ENCODE assay signal across 23 cellular contexts in genomic region chr5:107618233-107618632, GRCh38. TPM values are rescaled to one million over a fixed set of nuclear protein-coding genes. Genes with fewer than 3 reads are reported as not detected.
A peak's percentile ranks its signal among the peaks of the same experiment; 100 is the strongest.
DNase-seq lines count a peak whose midpoint lies in the region; ATAC-seq, FAIRE-seq and TF ChIP-seq lines count a peak whose summit lies in the region.
"Had no signal": no experiment of that assay in that cellular context is flagged by ENCODE, and none has a peak within 500 bp of the region (broad histone marks: within the 10 kb centered on the region; RNA-seq: fewer than 3 reads in every experiment).

No MANE protein-coding gene starts in this region.

- no peak overlapping the region for H3K27ac ChIP-seq in right cardiac atrium (ENCODE audit: low read length)
- H3K27ac ChIP-seq: sigmoid colon, tibial artery had no signal

- H3K9me3 ChIP-seq in right cardiac atrium (ENCODE audit: control insufficient read depth, low read length) (no peaks in the 10 kb centered on the region), BE2C (no peaks in the 10 kb centered on the region)
- H3K9me3 ChIP-seq: sigmoid colon, tibial artery had no signal

- H3K4me1 Mint-ChIP-seq in stimulated activated naive B cell treated with anti-CD40 and anti-IgM and Interleukin-4, amounts not matched to agents 10 μg/mL and 1 μg/mL and 100 μg/mL, for 72 hours, result no peaks in the 10 kb centered on the region
- H3K4me1 Mint-ChIP-seq in progenitor cell of endocrine pancreas (ENCODE audit: low read depth), result peaks cover 20% of the 10 kb centered on the region
- H3K4me1 Mint-ChIP-seq: stimulated activated memory B cell treated with anti-CD40 and anti-IgM and Interleukin-4, amounts not matched to agents 10 μg/mL and 1 μg/mL and 100 μg/mL, for 72 hours had no signal

- WGBS in right cardiac atrium, result 58% methylated on average over 3 of the region's 3 CpGs

- H3K36me3 Mint-ChIP-seq in stimulated activated naive B cell treated with anti-CD40 and anti-IgM and Interleukin-4, amounts not matched to agents 10 μg/mL and 1 μg/mL and 100 μg/mL, for 72 hours, result no peaks in the 10 kb centered on the region
- H3K36me3 Mint-ChIP-seq in progenitor cell of endocrine pancreas (ENCODE audit: insufficient read depth), result no peaks in the 10 kb centered on the region
- H3K36me3 Mint-ChIP-seq: activated naive CD4-positive, alpha-beta T cell treated with anti-CD3 and anti-CD28 coated beads, Interleukin-2, amount 50 U/mL, for 72 hours; CD8-positive, alpha-beta T cell; stimulated activated memory B cell treated with anti-CD40 and anti-IgM and Interleukin-4, amounts not matched to agents 10 μg/mL and 1 μg/mL and 100 μg/mL, for 72 hours; WTC11 had no signal

- no peak overlapping the region for H3K4me3 Mint-ChIP-seq in stimulated activated naive B cell treated with anti-CD40 and anti-IgM and Interleukin-4, amounts not matched to agents 10 μg/mL and 1 μg/mL and 100 μg/mL, for 72 hours
- H3K4me3 Mint-ChIP-seq in progenitor cell of endocrine pancreas (ENCODE audit: low read depth), result no peak overlapping the region
- H3K4me3 Mint-ChIP-seq: activated CD8-positive, alpha-beta T cell treated with anti-CD3 and anti-CD28 coated beads for 36 hours; CD8-positive, alpha-beta T cell; stimulated activated memory B cell treated with anti-CD40 and anti-IgM and Interleukin-4, amounts not matched to agents 10 μg/mL and 1 μg/mL and 100 μg/mL, for 72 hours; WTC11 had no signal

- no peak for FAIRE-seq in HTR-8/SVneo (lab: Jason Lieb, UNC)

- H3K27ac Mint-ChIP-seq in stimulated activated naive B cell treated with anti-CD40 and anti-IgM and Interleukin-4, amounts not matched to agents 10 μg/mL and 1 μg/mL and 100 μg/mL, for 72 hours, result no peak overlapping the region
- no peak overlapping the region for H3K27ac Mint-ChIP-seq in progenitor cell of endocrine pancreas
- H3K27ac Mint-ChIP-seq: activated CD8-positive, alpha-beta T cell treated with anti-CD3 and anti-CD28 coated beads for 36 hours; activated naive CD4-positive, alpha-beta T cell treated with anti-CD3 and anti-CD28 coated beads, Interleukin-2, amount 50 U/mL, for 72 hours; CD8-positive, alpha-beta T cell; stimulated activated memory B cell treated with anti-CD40 and anti-IgM and Interleukin-4, amounts not matched to agents 10 μg/mL and 1 μg/mL and 100 μg/mL, for 72 hours; WTC11 had no signal

- intact Hi-C loops in right cardiac atrium (cut with DNase I), result loop anchor here in 2 of 4 donors (10.0 kb wide), 1 partner anchor 47 kb away; no protein-coding TSS in a partner anchor

- ATAC-seq in right cardiac atrium (peak; percentile 40 to 68), HG03139 (IDR thresholded peaks at IDR 0.05; ENCODE audit: unreplicated experiment) (no peak)
- ATAC-seq in stimulated activated naive B cell treated with anti-CD40 and anti-IgM and Interleukin-4, amounts not matched to agents 10 μg/mL and 1 μg/mL and 100 μg/mL, for 72 hours (replicated peaks), result no peak
- ATAC-seq: activated CD8-positive, alpha-beta T cell treated with anti-CD3 and anti-CD28 coated beads for 36 hours; activated naive CD4-positive, alpha-beta T cell treated with anti-CD3 and anti-CD28 coated beads, Interleukin-2, amount 50 U/mL, for 72 hours; CD8-positive, alpha-beta T cell; esophagus mucosa; stimulated activated memory B cell treated with anti-CD40 and anti-IgM and Interleukin-4, amounts not matched to agents 10 μg/mL and 1 μg/mL and 100 μg/mL, for 72 hours; WTC11 had no signal

- no peaks in the 10 kb centered on the region for H3K27me3 ChIP-seq in right cardiac atrium (ENCODE audit: control insufficient read depth, insufficient read depth)
- H3K27me3 ChIP-seq in BE2C, result no peaks in the 10 kb centered on the region
- H3K27me3 ChIP-seq: sigmoid colon, tibial artery had no signal

- H3K9me3 Mint-ChIP-seq in stimulated activated naive B cell treated with anti-CD40 and anti-IgM and Interleukin-4, amounts not matched to agents 10 μg/mL and 1 μg/mL and 100 μg/mL, for 72 hours, result no peaks in the 10 kb centered on the region
- H3K9me3 Mint-ChIP-seq in progenitor cell of endocrine pancreas (ENCODE audit: low read depth), result no peaks in the 10 kb centered on the region
- H3K9me3 Mint-ChIP-seq: activated CD8-positive, alpha-beta T cell treated with anti-CD3 and anti-CD28 coated beads for 36 hours; CD8-positive, alpha-beta T cell; stimulated activated memory B cell treated with anti-CD40 and anti-IgM and Interleukin-4, amounts not matched to agents 10 μg/mL and 1 μg/mL and 100 μg/mL, for 72 hours; WTC11 had no signal

- in situ Hi-C loops in Caki2 (cut with HindIII; ENCODE audit: low pct_unique_long_range_greater_than_20kb, low sequenced_read_pairs), result no loop called here

- no peaks in the 10 kb centered on the region for H3K36me3 ChIP-seq in BE2C
- H3K36me3 ChIP-seq: sigmoid colon, tibial artery had no signal

- no peak for TF ChIP-seq CTCF in BE2C (IDR thresholded peaks at IDR 0.05; ENCODE audit: low read depth, low read length)
- TF ChIP-seq CTCF in progenitor cell of endocrine pancreas (IDR thresholded peaks at IDR 0.05; ENCODE audit: unreplicated experiment), result no peak

- DNase-seq in Caki2 (ENCODE audit: low read depth) (peak; percentile 44), HTR-8/SVneo (ENCODE audit: insufficient read length, low spot score) (peak; percentile 3), astrocyte of the hippocampus (ENCODE audit: low read depth, low spot score) (peak; percentile 35), right cardiac atrium (no peak), BE2C (no peak), progenitor cell of endocrine pancreas (ENCODE audit: low spot score, unreplicated experiment) (no peak)
- DNase-seq in stimulated activated naive B cell treated with anti-CD40 and anti-IgM and Interleukin-4, amounts not matched to agents 10 μg/mL and 1 μg/mL and 100 μg/mL, for 72 hours, result no peak
- DNase-seq: activated CD8-positive, alpha-beta T cell treated with anti-CD3 and anti-CD28 coated beads for 36 hours; activated T-cell treated with anti-CD3 and anti-CD28 coated beads, Interleukin-2, amount 50 U/mL, for 48 hours; CD8-positive, alpha-beta T cell; Karpas-422; NCI-H1105; NCI-H2107; NCI-H524 treated with DMSO at 0.1 percent for 48 hours; occipital lobe; sigmoid colon; T-helper 2 cell; tibial artery had no signal

- peaks cover 0 to 5% of the 10 kb centered on the region in 2 donors for H3K27me3 Mint-ChIP-seq in stimulated activated naive B cell treated with anti-CD40 and anti-IgM and Interleukin-4, amounts not matched to agents 10 μg/mL and 1 μg/mL and 100 μg/mL, for 72 hours
- H3K27me3 Mint-ChIP-seq in progenitor cell of endocrine pancreas, result no peaks in the 10 kb centered on the region
- H3K27me3 Mint-ChIP-seq: stimulated activated memory B cell treated with anti-CD40 and anti-IgM and Interleukin-4, amounts not matched to agents 10 μg/mL and 1 μg/mL and 100 μg/mL, for 72 hours had no signal

- H3K4me1 ChIP-seq in right cardiac atrium (ENCODE audit: control insufficient read depth, insufficient read depth, low read length), result peaks cover 2% of the 10 kb centered on the region
- peaks cover 27% of the 10 kb centered on the region for H3K4me1 ChIP-seq in BE2C
- H3K4me1 ChIP-seq: sigmoid colon had no signal

- H3K4me3 ChIP-seq in right cardiac atrium (ENCODE audit: low read length) (no peak overlapping the region), BE2C (ENCODE audit: low read depth, low read length) (no peak overlapping the region)
- H3K4me3 ChIP-seq: sigmoid colon, tibial artery had no signal

RNA-seq across cellular contexts. Expression of gene EFNA5, which starts 52.5 kb away (rescaled TPM):
- 9.8 and 12.0 TPM in 2 replicates for total RNA-seq in Caki2 (2014; rRNA removed; shearing (Covaris generic); ENCODE audit: low replicate concordance)
- 10 to 100 TPM; 19.9 to 26.4 (median 22.7) TPM for total RNA-seq in right cardiac atrium
- 4.5 TPM for polyA plus RNA-seq in right cardiac atrium
- 8.1 TPM for polyA plus RNA-seq in BE2C (2012; ENCODE audit: insufficient read depth, insufficient read length, low read depth)
- total RNA-seq in progenitor cell of endocrine pancreas, result 12.0 and 16.7 TPM in 2 replicates
- total RNA-seq: activated CD8-positive, alpha-beta T cell treated with anti-CD3 and anti-CD28 coated beads for 36 hours; activated naive CD4-positive, alpha-beta T cell treated with anti-CD3 and anti-CD28 coated beads, Interleukin-2, amount 50 U/mL, for 72 hours; CD8-positive, alpha-beta T cell had no signal

Comparison
In these comparisons a context has a peak if more than half of its experiments do, and no peak if none do; other contexts are left out.
1. DNase-seq: peak in Caki2 (single experiment), HTR-8/SVneo (single experiment) and astrocyte of the hippocampus (single experiment); none in right cardiac atrium (0 of 3), BE2C (single experiment), stimulated activated naive B cell treated with anti-CD40 and anti-IgM and Interleukin-4, amounts not matched to agents 10 μg/mL and 1 μg/mL and 100 μg/mL, for 72 hours (single experiment) and progenitor cell of endocrine pancreas (single experiment).
2. ATAC-seq: peak in right cardiac atrium (2 of 2); none in stimulated activated naive B cell treated with anti-CD40 and anti-IgM and Interleukin-4, amounts not matched to agents 10 μg/mL and 1 μg/mL and 100 μg/mL, for 72 hours (0 of 2) and HG03139 (single experiment).